ENCODE assay signal across 13 cellular contexts in the genomic region with DNA sequence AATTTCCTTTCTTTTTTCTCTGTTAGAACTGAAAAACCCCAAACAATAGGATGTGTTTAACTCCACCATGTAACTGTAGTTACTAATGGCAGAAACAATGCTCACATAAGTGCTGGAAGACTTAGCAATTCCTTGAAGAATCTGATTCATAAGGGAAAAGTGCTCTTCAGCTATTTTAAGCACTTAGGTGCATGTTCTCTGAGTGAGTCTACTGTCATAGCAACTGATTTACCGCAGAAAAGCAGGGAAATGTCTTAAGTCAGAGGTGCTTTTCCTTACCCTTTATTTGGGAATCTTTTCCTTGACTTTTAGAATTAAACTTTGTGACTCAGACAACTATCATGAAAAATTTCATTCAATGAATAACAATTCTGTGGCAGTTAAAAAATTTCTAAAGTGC.
DNase-seq lines count a peak whose midpoint lies in the region; ATAC-seq and TF ChIP-seq lines count a peak whose summit lies in the region.
"Had no signal": no experiment of that assay in that cellular context is flagged by ENCODE, and none has a peak within 500 bp of the region (broad histone marks: within the 10 kb centered on the region; RNA-seq: fewer than 3 reads in every experiment).

No MANE protein-coding gene starts in this region.

- TF ChIP-seq CTCF in PC-3 (conservative IDR thresholded peaks at IDR 0.05; ENCODE audit: low read depth, low read length), result no peak
- TF ChIP-seq CTCF in epithelial cell of proximal tubule (conservative IDR thresholded peaks at IDR 0.05; ENCODE audit: low read depth, low read length), result no peak
- TF ChIP-seq CTCF in osteoblast (IDR thresholded peaks at IDR 0.05; ENCODE audit: extremely low read depth, low read depth, low read length), result no peak

- H3K36me3 ChIP-seq in PC-3 (ENCODE audit: low read depth, low read length) (no peaks in the 10 kb centered on the region), osteoblast (ENCODE audit: insufficient read depth, low read length) (no peaks in the 10 kb centered on the region)

- H2AFZ ChIP-seq in PC-3 (ENCODE audit: low read length), result peak overlapping the region; percentile 1; the same call in 1 of the 2 replicates
- H2AFZ ChIP-seq in osteoblast (ENCODE audit: low read length), result no peak overlapping the region
- H2AFZ ChIP-seq: PC-9 had no signal

- intact Hi-C loops in PC-3 (cut with micrococcal nuclease), result no loop called here

- H3K9me3 ChIP-seq in PC-3 (ENCODE audit: low read length) (no peaks in the 10 kb centered on the region), osteoblast (ENCODE audit: low read depth, low read length) (no peaks in the 10 kb centered on the region)

- H4K20me1 ChIP-seq in PC-3 (ENCODE audit: low read length) (no peaks in the 10 kb centered on the region), osteoblast (ENCODE audit: insufficient read depth, low read length) (no peaks in the 10 kb centered on the region)

- H3F3A ChIP-seq in PC-3 (ENCODE audit: low read length, unreplicated experiment), result no peaks in the 10 kb centered on the region

- H3K9ac ChIP-seq in PC-3 (ENCODE audit: low read length), result no peak overlapping the region

- no TSS peak for BruUV-seq in PC-3 (replicated peaks; lab: Mats Ljungman, UMichigan)

- CTCF ChIA-PET in PC-3 (lab: Charles Lee), result no interaction called here

- H3K4me2 ChIP-seq in PC-3 (ENCODE audit: low read length), result peak overlapping the region; percentile 38
- peak overlapping the region; percentile 26 for H3K4me2 ChIP-seq in osteoblast (ENCODE audit: insufficient read depth, low read length)
- H3K4me2 ChIP-seq: PC-9 had no signal

- H3K9me2 ChIP-seq in PC-3 (replicated peaks; ENCODE audit: low read length), result no peaks in the 10 kb centered on the region

- DNase-seq in DMS79 treated with DMSO at 0.1 percent for 48 hours (lab: John Stamatoyannopoulos, UW) (peak; percentile 54), PC-3 (peak; percentile 88), epithelial cell of proximal tubule (ENCODE audit: low read depth) (peak; percentile 99), osteoblast (ENCODE audit: insufficient read length, low spot score, missing footprints) (peak; percentile 31), activated gamma-delta T cell treated with Interleukin-2 at 50 U/mL for 16 hours (no peak), T-helper 2 cell (no peak)
- DNase-seq: COR-L47, NCI-H2081 treated with DMSO at 0.1 percent for 48 hours, occipital lobe, PC-9 had no signal

- peak; percentile 85 for ATAC-seq in PC-3
- no peak for ATAC-seq in HG02798 (IDR thresholded peaks at IDR 0.05; ENCODE audit: poor library complexity, unreplicated experiment)
- ATAC-seq in HG03159 (IDR thresholded peaks at IDR 0.05; ENCODE audit: unreplicated experiment), result no peak
- ATAC-seq: esophagus mucosa had no signal

- H3K79me2 ChIP-seq in PC-3 (ENCODE audit: low read length), result no peaks in the 10 kb centered on the region
- no peaks in the 10 kb centered on the region for H3K79me2 ChIP-seq in osteoblast (ENCODE audit: insufficient read depth, low read length)

- H3K27me3 ChIP-seq in PC-3 (ENCODE audit: low read length) (no peaks in the 10 kb centered on the region), osteoblast (ENCODE audit: insufficient read depth, low read length) (no peaks in the 10 kb centered on the region)

- H3K27ac ChIP-seq in PC-3 (ENCODE audit: low read length) (peak overlapping the region; percentile 55), osteoblast (ENCODE audit: low read depth, low read length) (peak overlapping the region; percentile 81)
- H3K27ac ChIP-seq: PC-9 had no signal

- POLR2A ChIA-PET in PC-3 (lab: Charles Lee; ENCODE audit: unreplicated experiment), result no interaction called here

- peaks cover 18% of the 10 kb centered on the region for H3K4me1 ChIP-seq in PC-3 (ENCODE audit: insufficient read depth, low read length)
- H3K4me1 ChIP-seq in osteoblast (ENCODE audit: insufficient read depth, low read length), result peaks cover 14% of the 10 kb centered on the region

- no peak overlapping the region for H3K4me3 ChIP-seq in PC-3 (ENCODE audit: low read length)
- H3K4me3 ChIP-seq in epithelial cell of proximal tubule (ENCODE audit: low read depth, low read length), result no peak overlapping the region
- no peak overlapping the region for H3K4me3 ChIP-seq in osteoblast (ENCODE audit: insufficient read depth, low read length)
- H3K4me3 ChIP-seq: PC-9 had no signal

Comparison
In these comparisons a context has a peak if more than half of its experiments do, and no peak if none do; other contexts are left out.
1. DNase-seq: peak in DMS79 treated with DMSO at 0.1 percent for 48 hours (single experiment), PC-3 (single experiment), epithelial cell of proximal tubule (single experiment) and osteoblast (single experiment); none in activated gamma-delta T cell treated with Interleukin-2 at 50 U/mL for 16 hours (single experiment) and T-helper 2 cell (0 of 5).